Comparison of ENCODE assay signal across 24 cellular contexts in the genomic region with DNA sequence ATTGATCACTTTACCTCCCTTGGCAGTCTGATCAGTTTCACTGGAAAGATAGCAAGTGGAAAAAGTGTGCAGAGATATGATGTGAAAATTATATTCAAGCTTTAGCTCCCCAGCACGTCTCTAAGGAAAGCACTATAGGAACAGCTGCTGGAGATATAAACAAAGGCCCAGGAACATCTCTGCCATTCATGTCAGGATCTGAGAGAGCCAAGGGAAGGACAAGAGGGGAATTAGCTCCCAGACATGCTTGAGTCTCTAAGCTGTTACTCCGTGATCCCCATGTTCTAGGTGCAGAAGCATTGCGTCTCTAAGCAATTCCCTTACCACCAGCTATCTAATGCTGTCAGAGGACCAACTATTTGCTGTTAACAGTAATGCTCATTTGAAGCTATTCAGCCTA.
"Had no signal": no experiment of that assay in that cellular context is flagged by ENCODE, and none has a peak within 500 bp of the region (broad histone marks: within the 10 kb centered on the region; RNA-seq: fewer than 3 reads in every experiment).

No MANE protein-coding gene starts in this region.

- H3K4me3 ChIP-seq: coronary artery, gastroesophageal sphincter, hepatocyte, neural progenitor cell, skin epidermis, stomach, thyroid gland, upper lobe of left lung had no signal

- H3K9ac ChIP-seq: neural progenitor cell had no signal

- H3K36me3 ChIP-seq: gastroesophageal sphincter, neural progenitor cell, stomach, thyroid gland, upper lobe of left lung had no signal

- H3K4me1 ChIP-seq: thyroid gland, upper lobe of left lung had no signal

- H3K27ac ChIP-seq: gastroesophageal sphincter, hepatocyte, neural progenitor cell, skin epidermis, stomach, thyroid gland, upper lobe of left lung had no signal

- DNase-seq: activated CD4-positive, alpha-beta T cell treated with anti-CD3 and anti-CD28 coated beads for 36 hours; activated CD4-positive, CD25-positive, alpha-beta regulatory T cell; activated CD8-positive, alpha-beta memory T cell treated with anti-CD3 and anti-CD28 coated beads, Interleukin-2, amount 10 ng/mL, durations not matched to agents 7 days and 5 days; activated CD8-positive, alpha-beta T cell treated with anti-CD3 and anti-CD28 coated beads, Interleukin-2, amount 10 ng/mL, durations not matched to agents 7 days and 5 days; activated naive CD8-positive, alpha-beta T cell treated with anti-CD3 and anti-CD28 coated beads, Interleukin-2, amount 50 U/mL, for 24 hours; activated T-cell treated with anti-CD3 and anti-CD28 coated beads, Interleukin-2, amount 50 U/mL, for 48 hours; amygdala; cerebellar nuclear complex; left cardiac atrium; left ventricle myocardium superior; naive B cell; right cardiac atrium; stimulated activated CD4-positive, alpha-beta T cell treated with anti-CD3 and anti-CD28 coated beads, Interleukin-4, amount 100 ng/mL, for 4 hours; stimulated activated CD8-positive, alpha-beta memory T cell treated with anti-CD3 and anti-CD28 coated beads, Interleukin-4, amount 100 ng/mL, for 48 hours; stomach; thyroid gland; upper lobe of left lung had no signal

- ATAC-seq: activated CD4-positive, alpha-beta T cell treated with anti-CD3 and anti-CD28 coated beads for 36 hours; activated CD8-positive, alpha-beta memory T cell treated with anti-CD3 and anti-CD28 coated beads, Interleukin-2, amount 10 ng/mL, durations not matched to agents 7 days and 5 days; activated CD8-positive, alpha-beta T cell treated with anti-CD3 and anti-CD28 coated beads, Interleukin-2, amount 10 ng/mL, durations not matched to agents 7 days and 5 days; activated naive CD8-positive, alpha-beta T cell treated with anti-CD3 and anti-CD28 coated beads, Interleukin-2, amount 50 U/mL, for 24 hours; gastroesophageal sphincter; left cardiac atrium; left ventricle myocardium superior; right cardiac atrium; stimulated activated memory B cell treated with anti-CD40 and anti-IgM and Interleukin-4, amounts not matched to agents 10 μg/mL and 1 μg/mL and 100 μg/mL, for 72 hours had no signal

- H3K27me3 ChIP-seq: gastroesophageal sphincter, hepatocyte, neural progenitor cell, stomach, thyroid gland, upper lobe of left lung had no signal

- H2AFZ ChIP-seq: hepatocyte, neural progenitor cell had no signal

- H3K9me3 ChIP-seq: gastroesophageal sphincter, stomach, thyroid gland, upper lobe of left lung had no signal

- FAIRE-seq: endothelial cell of umbilical vein had no signal

- H3K4me2 ChIP-seq: hepatocyte, neural progenitor cell had no signal

- H3K79me2 ChIP-seq: hepatocyte had no signal
